Comparison of ENCODE assay signal across 8 cellular contexts in the genomic region with DNA sequence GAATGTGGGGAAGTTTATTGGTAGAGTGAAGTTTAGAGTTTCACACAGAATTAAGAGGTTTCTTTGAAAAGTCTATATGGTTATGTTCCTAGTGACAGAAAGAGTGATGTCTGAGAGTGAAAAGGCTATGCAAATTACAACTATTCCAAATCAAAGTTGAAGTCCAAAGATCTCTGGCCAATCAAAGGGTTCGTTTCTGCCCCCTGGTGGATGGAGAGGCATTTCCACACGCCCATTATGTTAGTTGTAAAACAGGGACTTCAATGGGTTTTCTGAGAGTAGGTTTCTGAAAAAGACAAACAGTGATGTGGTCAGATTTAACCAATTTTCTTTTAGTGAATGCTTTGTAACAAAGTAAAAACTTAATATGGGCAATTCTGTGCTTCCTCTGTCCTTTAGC.
A peak's percentile ranks its signal among the peaks of the same experiment; 100 is the strongest.
DNase-seq lines count a peak whose midpoint lies in the region; ATAC-seq and TF ChIP-seq lines count a peak whose summit lies in the region.

No MANE protein-coding gene starts in this region.

- no peak overlapping the region for H4K91ac ChIP-seq in mesenchymal stem cell (ENCODE audit: low read length)

- H3K27ac Mint-ChIP-seq in activated CD8-positive, alpha-beta T cell treated with anti-CD3 and anti-CD28 coated beads, Interleukin-2, amount 10 ng/mL, durations not matched to agents 7 days and 5 days = no peak overlapping the region
- no peak overlapping the region for H3K27ac Mint-ChIP-seq in mesothelial cell of epicardium

- H3K27me3 ChIP-seq in mesenchymal stem cell (ENCODE audit: control insufficient read depth in 1 of 2, insufficient read depth in 1 of 2, low read length in 2 of 2) = no peaks in the 10 kb centered on the region

- no peak overlapping the region for H3K4me3 Mint-ChIP-seq in activated CD8-positive, alpha-beta T cell treated with anti-CD3 and anti-CD28 coated beads, Interleukin-2, amount 10 ng/mL, durations not matched to agents 7 days and 5 days
- no peak overlapping the region for H3K4me3 Mint-ChIP-seq in mesothelial cell of epicardium

- WGBS in mesenchymal stem cell = 25% methylated on average over 2 of the region's 2 CpGs

- no peak overlapping the region for H2BK12ac ChIP-seq in mesenchymal stem cell (ENCODE audit: low read length in 2 of 2)

- no peak overlapping the region for H2AK5ac ChIP-seq in mesenchymal stem cell (ENCODE audit: low read length, severe bottlenecking)

- POLR2A ChIA-PET in activated CD8-positive, alpha-beta T cell treated with anti-CD3 and anti-CD28 coated beads, Interleukin-2, amount 10 ng/mL, durations not matched to agents 7 days and 5 days (lab: Charles Lee) = no interaction called here

- no peaks in the 10 kb centered on the region for H3K9me3 ChIP-seq in mesenchymal stem cell (ENCODE audit: control insufficient read depth, low read length)

- no peak overlapping the region for H2BK120ac ChIP-seq in mesenchymal stem cell (ENCODE audit: low read depth, low read length)

- no peak overlapping the region for H3K23ac ChIP-seq in mesenchymal stem cell (ENCODE audit: low read length in 2 of 2)

- CTCF ChIA-PET in activated CD8-positive, alpha-beta T cell treated with anti-CD3 and anti-CD28 coated beads, Interleukin-2, amount 10 ng/mL, durations not matched to agents 7 days and 5 days (lab: Charles Lee) = no interaction called here

- DNase-seq in AML-193 (lab: John Stamatoyannopoulos, UW) = peak; percentile 26 to 56
- peak; percentile 39 for DNase-seq in activated CD8-positive, alpha-beta T cell treated with anti-CD3 and anti-CD28 coated beads, Interleukin-2, amount 10 ng/mL, durations not matched to agents 7 days and 5 days
- no peak for DNase-seq in mesothelial cell of epicardium (ENCODE audit: low spot score in 2 of 2, unreplicated experiment in 2 of 2)
- no peak for DNase-seq in mesenchymal stem cell
- no peak for DNase-seq in COR-L47 (lab: John Stamatoyannopoulos, UW)

- no peaks in the 10 kb centered on the region for H3K36me3 Mint-ChIP-seq in activated CD8-positive, alpha-beta T cell treated with anti-CD3 and anti-CD28 coated beads, Interleukin-2, amount 10 ng/mL, durations not matched to agents 7 days and 5 days (ENCODE audit: low read depth)
- H3K36me3 Mint-ChIP-seq in mesothelial cell of epicardium = no peaks in the 10 kb centered on the region

- no peaks in the 10 kb centered on the region for H3K36me3 ChIP-seq in mesenchymal stem cell (ENCODE audit: control insufficient read depth in 1 of 2, insufficient read depth in 2 of 2, low read depth in 1 of 2, low read length in 2 of 2)

- H3K27me3 Mint-ChIP-seq in activated CD8-positive, alpha-beta T cell treated with anti-CD3 and anti-CD28 coated beads, Interleukin-2, amount 10 ng/mL, durations not matched to agents 7 days and 5 days (ENCODE audit: low read depth) = no peaks in the 10 kb centered on the region
- peaks cover 51% of the 10 kb centered on the region for H3K27me3 Mint-ChIP-seq in mesothelial cell of epicardium (ENCODE audit: low read depth)

- no peak overlapping the region for H2BK15ac ChIP-seq in mesenchymal stem cell (ENCODE audit: low read depth, poor library complexity, severe bottlenecking)

- no peak overlapping the region for H3K9ac ChIP-seq in mesenchymal stem cell (ENCODE audit: low read length)

- no peak overlapping the region for H3K4ac ChIP-seq in mesenchymal stem cell (ENCODE audit: low read depth in 1 of 2, low read length in 2 of 2)

- H2AFZ ChIP-seq in mesenchymal stem cell (ENCODE audit: low read depth, low read length) = no peak overlapping the region

- H3K4me1 ChIP-seq in mesenchymal stem cell (ENCODE audit: control insufficient read depth, insufficient read depth, low read depth, low read length) = no peaks in the 10 kb centered on the region

- H3K14ac ChIP-seq in mesenchymal stem cell (ENCODE audit: low read length in 2 of 2) = no peak overlapping the region

- H4K8ac ChIP-seq in mesenchymal stem cell (ENCODE audit: low read length) = no peak overlapping the region

- peak; percentile 79 for ATAC-seq in HG03354 (IDR thresholded peaks at IDR 0.05; ENCODE audit: poor library complexity, severe bottlenecking, unreplicated experiment)
- no peak for ATAC-seq in activated CD8-positive, alpha-beta T cell treated with anti-CD3 and anti-CD28 coated beads, Interleukin-2, amount 10 ng/mL, durations not matched to agents 7 days and 5 days
- ATAC-seq in GM19324 (IDR thresholded peaks at IDR 0.05; ENCODE audit: low FRiP score, unreplicated experiment) = no peak

- TF ChIP-seq CTCF in GM12875 (IDR thresholded peaks at IDR 0.05; ENCODE audit: borderline replicate concordance, insufficient read depth, low read depth, low read length) (peak; percentile 63), mesothelial cell of epicardium (IDR thresholded peaks at IDR 0.05; ENCODE audit: unreplicated experiment) (peak; percentile 61)

- no peak overlapping the region for H3K4me3 ChIP-seq in GM12875 (ENCODE audit: low read depth, low read length)
- H3K4me3 ChIP-seq in mesenchymal stem cell (ENCODE audit: insufficient read depth in 1 of 2, low read depth in 1 of 2, low read length in 2 of 2) = no peak overlapping the region

- no peak overlapping the region for H3K4me2 ChIP-seq in mesenchymal stem cell (ENCODE audit: low read length, poor library complexity, severe bottlenecking)

- H3K4me1 Mint-ChIP-seq in activated CD8-positive, alpha-beta T cell treated with anti-CD3 and anti-CD28 coated beads, Interleukin-2, amount 10 ng/mL, durations not matched to agents 7 days and 5 days (ENCODE audit: low read depth) = no peaks in the 10 kb centered on the region
- peaks cover 3% of the 10 kb centered on the region for H3K4me1 Mint-ChIP-seq in mesothelial cell of epicardium

- H3K18ac ChIP-seq in mesenchymal stem cell (ENCODE audit: low read depth in 1 of 2, low read length in 2 of 2) = no peak overlapping the region

- H3K9me3 Mint-ChIP-seq in activated CD8-positive, alpha-beta T cell treated with anti-CD3 and anti-CD28 coated beads, Interleukin-2, amount 10 ng/mL, durations not matched to agents 7 days and 5 days (ENCODE audit: insufficient read depth) = no peaks in the 10 kb centered on the region
- H3K9me3 Mint-ChIP-seq in mesothelial cell of epicardium = no peaks in the 10 kb centered on the region

- H2BK5ac ChIP-seq in mesenchymal stem cell (ENCODE audit: low read depth, low read length, poor library complexity, severe bottlenecking) = no peak overlapping the region

- H3K27ac ChIP-seq in mesenchymal stem cell (ENCODE audit: low read length, poor library complexity, severe bottlenecking) = no peak overlapping the region

- H3K79me1 ChIP-seq in mesenchymal stem cell (replicated peaks; ENCODE audit: low read length, poor library complexity, severe bottlenecking) = no peaks in the 10 kb centered on the region

Comparison
In these comparisons a context has a peak if more than half of its experiments do, and no peak if none do; other contexts are left out.
1. DNase-seq: peak in AML-193 (2 of 2) and activated CD8-positive, alpha-beta T cell treated with anti-CD3 and anti-CD28 coated beads, Interleukin-2, amount 10 ng/mL, durations not matched to agents 7 days and 5 days (single experiment); none in mesothelial cell of epicardium (0 of 2), mesenchymal stem cell (single experiment) and COR-L47 (single experiment).